20 cellular contexts compared by ENCODE assay signal in genomic region chr7:156099085-156099484, GRCh38.
DNase-seq lines count a peak whose midpoint lies in the region.
"Had no signal": no experiment of that assay in that cellular context is flagged by ENCODE, and none has a peak within 500 bp of the region (broad histone marks: within the 10 kb centered on the region; RNA-seq: fewer than 3 reads in every experiment).

No MANE protein-coding gene starts in this region.

- no peak overlapping the region for H3K4me2 ChIP-seq in Karpas-422 (ENCODE audit: low read depth, low read length, poor library complexity, severe bottlenecking)
- H3K4me2 ChIP-seq: A549; BLaER1 treated with 17β-estradiol and CSF1 and Interleukin-3, amounts not matched to agents 10 nM and 100 nM had no signal

- H3K4me3 ChIP-seq in Karpas-422 (ENCODE audit: low read length), result no peak overlapping the region
- H3K4me3 ChIP-seq: A549; BLaER1 treated with 17β-estradiol and CSF1 and Interleukin-3, amounts not matched to agents 10 nM and 100 nM; GM12878 had no signal

- no peak overlapping the region for H3K9ac ChIP-seq in Karpas-422 (ENCODE audit: low read length)
- H3K9ac ChIP-seq: BLaER1 treated with 17β-estradiol and CSF1 and Interleukin-3, amounts not matched to agents 10 nM and 100 nM had no signal

- H3K4me1 Mint-ChIP-seq in activated naive CD4-positive, alpha-beta T cell treated with anti-CD3 and anti-CD28 coated beads, Interleukin-2, amount 50 U/mL, for 24 hours, result peaks cover 10% of the 10 kb centered on the region
- peaks cover 24% of the 10 kb centered on the region for H3K4me1 Mint-ChIP-seq in activated naive CD4-positive, alpha-beta T cell treated with anti-CD3 and anti-CD28 coated beads, Interleukin-2, amount 10 ng/mL, durations not matched to agents 7 days and 5 days
- H3K4me1 Mint-ChIP-seq: B cell had no signal

- H3K36me3 ChIP-seq in Karpas-422 (ENCODE audit: insufficient read depth, low read length), result no peaks in the 10 kb centered on the region
- H3K36me3 ChIP-seq: BLaER1 treated with 17β-estradiol and CSF1 and Interleukin-3, amounts not matched to agents 10 nM and 100 nM had no signal

- H3K9me3 ChIP-seq in Karpas-422 (ENCODE audit: low read length), result peaks cover 3% of the 10 kb centered on the region; the same call in 1 of the 2 replicates
- H3K9me3 ChIP-seq: A549, Caco-2 had no signal

- peaks cover 2% of the 10 kb centered on the region for H3K27me3 Mint-ChIP-seq in activated naive CD4-positive, alpha-beta T cell treated with anti-CD3 and anti-CD28 coated beads, Interleukin-2, amount 50 U/mL, for 24 hours
- peaks cover 7% of the 10 kb centered on the region for H3K27me3 Mint-ChIP-seq in activated naive CD4-positive, alpha-beta T cell treated with anti-CD3 and anti-CD28 coated beads, Interleukin-2, amount 10 ng/mL, durations not matched to agents 7 days and 5 days
- H3K27me3 Mint-ChIP-seq: B cell; CD4-positive, alpha-beta T cell had no signal

- CTCF ChIA-PET in activated naive CD4-positive, alpha-beta T cell treated with anti-CD3 and anti-CD28 coated beads, Interleukin-2, amount 10 ng/mL, durations not matched to agents 7 days and 5 days (lab: Charles Lee), result no interaction called here

- no peaks in the 10 kb centered on the region for H3K4me1 ChIP-seq in Karpas-422 (ENCODE audit: low read length)
- H3K4me1 ChIP-seq: Caco-2 had no signal

- no peak for DNase-seq in activated naive CD4-positive, alpha-beta T cell treated with anti-CD3 and anti-CD28 coated beads, Interleukin-2, amount 10 ng/mL, durations not matched to agents 7 days and 5 days
- DNase-seq in Karpas-422 (peak; percentile 29), islet precursor cell (peak; percentile 18), NCI-H2227 (lab: John Stamatoyannopoulos, UW; ENCODE audit: unreplicated experiment) (no peak), DMS79 treated with DMSO at 0.1 percent for 48 hours (lab: John Stamatoyannopoulos, UW) (no peak)
- DNase-seq: AML-193; Calu3; CD4-positive, alpha-beta T cell; CD8-positive, alpha-beta T cell; DND-41; EL; GDM1 had no signal

- H3K27me3 ChIP-seq in Karpas-422 (ENCODE audit: low read length), result no peaks in the 10 kb centered on the region
- H3K27me3 ChIP-seq: BLaER1 treated with 17β-estradiol and CSF1 and Interleukin-3, amounts not matched to agents 10 nM and 100 nM had no signal

- H3K27ac ChIP-seq in Karpas-422 (ENCODE audit: low read length), result no peak overlapping the region
- H3K27ac ChIP-seq: 22Rv1; A549; BLaER1 treated with 17β-estradiol and CSF1 and Interleukin-3, amounts not matched to agents 10 nM and 100 nM; C4-2B had no signal

- no peaks in the 10 kb centered on the region for H3K79me2 ChIP-seq in Karpas-422 (ENCODE audit: low read length)

- H2AFZ ChIP-seq in Karpas-422 (ENCODE audit: low read length), result no peak overlapping the region

- no peaks in the 10 kb centered on the region for H3K9me3 Mint-ChIP-seq in activated naive CD4-positive, alpha-beta T cell treated with anti-CD3 and anti-CD28 coated beads, Interleukin-2, amount 50 U/mL, for 24 hours
- H3K9me3 Mint-ChIP-seq in activated naive CD4-positive, alpha-beta T cell treated with anti-CD3 and anti-CD28 coated beads, Interleukin-2, amount 10 ng/mL, durations not matched to agents 7 days and 5 days, result no peaks in the 10 kb centered on the region
- H3K9me3 Mint-ChIP-seq: CD4-positive, alpha-beta T cell; CD8-positive, alpha-beta T cell had no signal

- H3K36me3 Mint-ChIP-seq in activated naive CD4-positive, alpha-beta T cell treated with anti-CD3 and anti-CD28 coated beads, Interleukin-2, amount 50 U/mL, for 24 hours, result no peaks in the 10 kb centered on the region
- no peaks in the 10 kb centered on the region for H3K36me3 Mint-ChIP-seq in activated naive CD4-positive, alpha-beta T cell treated with anti-CD3 and anti-CD28 coated beads, Interleukin-2, amount 10 ng/mL, durations not matched to agents 7 days and 5 days
- H3K36me3 Mint-ChIP-seq: CD8-positive, alpha-beta T cell had no signal

- no peaks in the 10 kb centered on the region for H3K9me2 ChIP-seq in Karpas-422 (replicated peaks; ENCODE audit: insufficient read depth, low read length)

- no peak overlapping the region for H3K4me3 Mint-ChIP-seq in activated naive CD4-positive, alpha-beta T cell treated with anti-CD3 and anti-CD28 coated beads, Interleukin-2, amount 50 U/mL, for 24 hours
- no peak overlapping the region for H3K4me3 Mint-ChIP-seq in activated naive CD4-positive, alpha-beta T cell treated with anti-CD3 and anti-CD28 coated beads, Interleukin-2, amount 10 ng/mL, durations not matched to agents 7 days and 5 days
- H3K4me3 Mint-ChIP-seq: B cell; CD4-positive, alpha-beta T cell; CD8-positive, alpha-beta T cell had no signal

- H3K27ac Mint-ChIP-seq in activated naive CD4-positive, alpha-beta T cell treated with anti-CD3 and anti-CD28 coated beads, Interleukin-2, amount 50 U/mL, for 24 hours, result peak overlapping the region; percentile 17
- no peak overlapping the region for H3K27ac Mint-ChIP-seq in activated naive CD4-positive, alpha-beta T cell treated with anti-CD3 and anti-CD28 coated beads, Interleukin-2, amount 10 ng/mL, durations not matched to agents 7 days and 5 days
- H3K27ac Mint-ChIP-seq: B cell; CD4-positive, alpha-beta T cell; CD8-positive, alpha-beta T cell had no signal

- no peaks in the 10 kb centered on the region for H4K20me1 ChIP-seq in Karpas-422 (ENCODE audit: insufficient read depth, low read depth, low read length)
- H4K20me1 ChIP-seq: BLaER1 treated with 17β-estradiol and CSF1 and Interleukin-3, amounts not matched to agents 10 nM and 100 nM had no signal

Comparison
In these comparisons a context has a peak if more than half of its experiments do, and no peak if none do; other contexts are left out.
1. DNase-seq: peak in Karpas-422 (single experiment) and islet precursor cell (single experiment); none in activated naive CD4-positive, alpha-beta T cell treated with anti-CD3 and anti-CD28 coated beads, Interleukin-2, amount 10 ng/mL, durations not matched to agents 7 days and 5 days (single experiment), NCI-H2227 (single experiment) and DMS79 treated with DMSO at 0.1 percent for 48 hours (single experiment).